Comparison of ENCODE assay signal across 8 cellular contexts in the genomic region with DNA sequence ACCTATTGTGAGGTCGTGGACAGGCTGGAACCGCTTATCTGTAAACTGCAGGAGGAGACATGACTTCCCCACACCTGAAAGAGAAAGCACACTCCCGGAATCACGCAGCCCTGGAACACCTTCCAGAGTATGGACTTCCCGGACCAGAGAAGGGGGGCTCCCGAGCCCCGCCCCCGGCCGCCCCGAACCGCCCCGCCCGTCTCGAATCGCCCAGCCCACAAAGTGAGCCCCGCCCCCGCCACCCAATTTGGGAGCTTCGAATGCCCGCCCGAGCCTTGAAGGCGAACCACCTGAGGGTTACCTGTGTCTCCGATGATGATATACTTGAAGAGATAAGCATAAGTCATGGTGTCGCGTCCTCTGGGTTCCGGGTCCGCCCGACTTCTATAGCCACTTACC. TPM values are rescaled to one million over a fixed set of nuclear protein-coding genes. Genes with fewer than 3 reads are reported as not detected.
DNase-seq lines count a peak whose midpoint lies in the region; ATAC-seq lines count a peak whose summit lies in the region.

No MANE protein-coding gene starts in this region.

- H3K36me3 Mint-ChIP-seq in stimulated activated memory B cell treated with anti-CD40 and anti-IgM and Interleukin-4, amounts not matched to agents 10 μg/mL and 1 μg/mL and 100 μg/mL, for 72 hours: peaks cover 31% of the 10 kb centered on the region

- no peak overlapping the region for H3K27ac ChIP-seq in HUES6 (ENCODE audit: low read depth, low read length)

- peak overlapping the region; percentile 64 for H3K9ac ChIP-seq in HUES6 (ENCODE audit: low read length)

- H3K4me1 ChIP-seq in HUES6 (ENCODE audit: control insufficient read depth, insufficient read depth, low read length) (no peaks in the 10 kb centered on the region), mononuclear cell (ENCODE audit: insufficient read depth, low read length) (peaks cover 13% of the 10 kb centered on the region)

- H3K4me3 ChIP-seq in HUES6 (ENCODE audit: low read depth, low read length): peak overlapping the region; percentile 78
- peak overlapping the region; percentile 94 for H3K4me3 ChIP-seq in mononuclear cell (ENCODE audit: low read length)

- peaks cover 33% of the 10 kb centered on the region for H3K36me3 ChIP-seq in HUES6 (ENCODE audit: control insufficient read depth, insufficient read depth, low read length)

- H3K4me3 Mint-ChIP-seq in stimulated activated memory B cell treated with anti-CD40 and anti-IgM and Interleukin-4, amounts not matched to agents 10 μg/mL and 1 μg/mL and 100 μg/mL, for 72 hours: peak overlapping the region; percentile 95

- H3K27me3 ChIP-seq in HUES6 (ENCODE audit: control insufficient read depth, insufficient read depth, low read length) (no peaks in the 10 kb centered on the region), mononuclear cell (ENCODE audit: insufficient read depth, low read length) (no peaks in the 10 kb centered on the region)

- peak; percentile 78 for DNase-seq in ACHN
- DNase-seq in activated CD4-positive, CD25-positive, alpha-beta regulatory T cell treated with anti-CD3 and anti-CD28 coated beads, Interleukin-2, amount 50 U/mL, for 16 hours (ENCODE audit: low read depth, low spot score): peak; percentile 71
- DNase-seq in effector CD8-positive, alpha-beta T cell (lab: John Stamatoyannopoulos, UW): peak; percentile 89
- DNase-seq in SW480 (ENCODE audit: low spot score): no peak

- no peaks in the 10 kb centered on the region for H3K9me3 ChIP-seq in HUES6 (ENCODE audit: control insufficient read depth, insufficient read depth, low read depth, low read length)
- no peaks in the 10 kb centered on the region for H3K9me3 ChIP-seq in mononuclear cell (ENCODE audit: low read depth, low read length)

- H3K27me3 Mint-ChIP-seq in stimulated activated memory B cell treated with anti-CD40 and anti-IgM and Interleukin-4, amounts not matched to agents 10 μg/mL and 1 μg/mL and 100 μg/mL, for 72 hours: no peaks in the 10 kb centered on the region

- H3K9me3 Mint-ChIP-seq in stimulated activated memory B cell treated with anti-CD40 and anti-IgM and Interleukin-4, amounts not matched to agents 10 μg/mL and 1 μg/mL and 100 μg/mL, for 72 hours: no peaks in the 10 kb centered on the region

- peak; percentile 6 for ATAC-seq in GM18858 (IDR thresholded peaks at IDR 0.05; ENCODE audit: unreplicated experiment)
- peak; percentile 77 for ATAC-seq in stimulated activated memory B cell treated with anti-CD40 and anti-IgM and Interleukin-4, amounts not matched to agents 10 μg/mL and 1 μg/mL and 100 μg/mL, for 72 hours

- in situ Hi-C loops in ACHN (cut with HindIII; ENCODE audit: low pct_ligation_motif_present, low pct_unique_long_range_greater_than_20kb, low sequenced_read_pairs): no loop called here

- H3K27ac Mint-ChIP-seq in stimulated activated memory B cell treated with anti-CD40 and anti-IgM and Interleukin-4, amounts not matched to agents 10 μg/mL and 1 μg/mL and 100 μg/mL, for 72 hours: peak overlapping the region; percentile 87

- peaks cover 46% of the 10 kb centered on the region for H3K4me1 Mint-ChIP-seq in stimulated activated memory B cell treated with anti-CD40 and anti-IgM and Interleukin-4, amounts not matched to agents 10 μg/mL and 1 μg/mL and 100 μg/mL, for 72 hours

RNA-seq across cellular contexts. Expression of gene RAB2B, which starts 0.2 kb away (rescaled TPM):
- total RNA-seq in mononuclear cell: 26.7 TPM

RNA-seq across cellular contexts. Expression of gene TOX4, which starts 0.5 kb away (rescaled TPM):
- 51.1 TPM for total RNA-seq in mononuclear cell

RNA-seq across cellular contexts. Expression of gene CHD8, which starts 20.6 kb away (rescaled TPM):
- 99.9 TPM for total RNA-seq in mononuclear cell

RNA-seq across cellular contexts. Expression of gene METTL3, which starts 34.6 kb away (rescaled TPM):
- 41.3 TPM for total RNA-seq in mononuclear cell

RNA-seq across cellular contexts. Expression of gene SALL2, which starts 49.6 kb away (rescaled TPM):
- 0.94 TPM for total RNA-seq in mononuclear cell
